ENCODE assay signal across 23 cellular contexts in the genomic region with DNA sequence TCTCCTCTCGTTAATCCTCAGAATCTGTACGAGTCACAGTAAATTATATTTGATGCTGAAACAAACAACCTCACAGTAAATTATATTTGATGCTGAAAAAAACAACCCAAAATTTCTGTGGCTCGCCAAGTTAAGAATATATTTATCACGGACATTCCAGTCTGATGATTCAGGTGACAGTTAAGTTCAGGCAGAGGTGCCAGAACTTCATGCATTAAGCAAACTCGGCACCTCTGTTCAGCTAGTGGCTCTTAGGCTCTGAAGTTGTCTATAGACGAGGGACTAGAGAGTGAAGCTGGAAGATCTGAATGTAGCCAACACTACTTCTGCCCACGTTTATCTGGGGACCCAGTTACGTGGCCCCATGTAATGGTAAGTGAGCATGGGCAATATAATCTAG.
DNase-seq lines count a peak whose midpoint lies in the region; ATAC-seq and TF ChIP-seq lines count a peak whose summit lies in the region.
"Had no signal": no experiment of that assay in that cellular context is flagged by ENCODE, and none has a peak within 500 bp of the region (broad histone marks: within the 10 kb centered on the region; RNA-seq: fewer than 3 reads in every experiment).

No MANE protein-coding gene starts in this region.

- 0 out of 3 replicates have a peak overlapping the region, but pooled peaks have one; percentile 15 for H2BK15ac ChIP-seq in IMR-90 (ENCODE audit: low read depth, low read length)

- no peaks in the 10 kb centered on the region for H3K36me3 Mint-ChIP-seq in activated CD8-positive, alpha-beta T cell treated with anti-CD3 and anti-CD28 coated beads, Interleukin-2, amount 10 ng/mL, durations not matched to agents 7 days and 5 days (ENCODE audit: low read depth)

- no peak overlapping the region for H3K27ac Mint-ChIP-seq in activated CD8-positive, alpha-beta T cell treated with anti-CD3 and anti-CD28 coated beads, Interleukin-2, amount 10 ng/mL, durations not matched to agents 7 days and 5 days
- H3K27ac Mint-ChIP-seq: activated CD4-positive, alpha-beta memory T cell treated with anti-CD3 and anti-CD28 coated beads, Interleukin-2, amount 10 ng/mL, durations not matched to agents 7 days and 5 days had no signal

- H3K4me1 ChIP-seq in IMR-90 (ENCODE audit: control insufficient read depth, insufficient read depth, low read length) (peaks cover 10% of the 10 kb centered on the region), sigmoid colon (no peaks in the 10 kb centered on the region)
- H3K4me1 ChIP-seq: BE2C, thyroid gland had no signal

- DNase-seq in A172 (ENCODE audit: low spot score) (peak; percentile 57), IMR-90 (no peak), amniotic epithelial cell (ENCODE audit: low read depth) (peak; percentile 61), iris pigment epithelial cell (ENCODE audit: low read depth) (peak; percentile 10), sigmoid colon (no peak), NCI-H2081 treated with DMSO at 0.1 percent for 48 hours (lab: John Stamatoyannopoulos, UW) (no peak), SK-N-DZ (ENCODE audit: low spot score) (no peak)
- DNase-seq in activated CD8-positive, alpha-beta T cell treated with anti-CD3 and anti-CD28 coated beads, Interleukin-2, amount 10 ng/mL, durations not matched to agents 7 days and 5 days = no peak
- DNase-seq: 8988T; activated CD4-positive, alpha-beta memory T cell treated with anti-CD3 and anti-CD28 coated beads, Interleukin-2, amount 10 ng/mL, durations not matched to agents 7 days and 5 days; activated effector memory CD4-positive, alpha-beta T cell treated with anti-CD3 and anti-CD28 coated beads, Interleukin-2, amount 50 U/mL, for 16 hours; activated T-cell treated with anti-CD3 and anti-CD28 coated beads for 4 hours; BE2C; caudate nucleus; DMS79; hippocampal formation; NCI-H1417 treated with DMSO at 0.1 percent for 48 hours; NCI-H526; stimulated activated CD4-positive, alpha-beta T cell treated with anti-CD3 and anti-CD28 coated beads, Interleukin-4, amount 100 ng/mL, for 1 hour; stimulated activated naive CD8-positive, alpha-beta T cell treated with anti-CD3 and anti-CD28 coated beads, Interleukin-15, Interleukin-2, amounts not matched to agents 100 U/mL and 50 U/mL, for 24 hours; thyroid gland had no signal

- H3K4me2 ChIP-seq in IMR-90 (ENCODE audit: low read depth, low read length) = no peak overlapping the region

- no peak overlapping the region for H2AK9ac ChIP-seq in IMR-90 (replicated peaks; ENCODE audit: low read depth, low read length, poor library complexity)

- H3K4me3 Mint-ChIP-seq in activated CD8-positive, alpha-beta T cell treated with anti-CD3 and anti-CD28 coated beads, Interleukin-2, amount 10 ng/mL, durations not matched to agents 7 days and 5 days = no peak overlapping the region
- H3K4me3 Mint-ChIP-seq: activated CD4-positive, alpha-beta memory T cell treated with anti-CD3 and anti-CD28 coated beads, Interleukin-2, amount 10 ng/mL, durations not matched to agents 7 days and 5 days had no signal

- H2BK20ac ChIP-seq in IMR-90 (ENCODE audit: low read depth, low read length) = no peak overlapping the region

- H3K56ac ChIP-seq in IMR-90 (ENCODE audit: extremely low read depth, insufficient read depth, low read length) = no peak overlapping the region

- no peak for TF ChIP-seq EP300 in sigmoid colon (IDR thresholded peaks at IDR 0.05)

- no peak overlapping the region for H2BK5ac ChIP-seq in IMR-90 (ENCODE audit: low read depth, low read length, poor library complexity, severe bottlenecking)

- no peaks in the 10 kb centered on the region for H3K9me3 Mint-ChIP-seq in activated CD8-positive, alpha-beta T cell treated with anti-CD3 and anti-CD28 coated beads, Interleukin-2, amount 10 ng/mL, durations not matched to agents 7 days and 5 days (ENCODE audit: insufficient read depth)
- H3K9me3 Mint-ChIP-seq: activated CD4-positive, alpha-beta memory T cell treated with anti-CD3 and anti-CD28 coated beads, Interleukin-2, amount 10 ng/mL, durations not matched to agents 7 days and 5 days had no signal

- H2BK120ac ChIP-seq in IMR-90 (ENCODE audit: low read depth, low read length) = no peak overlapping the region

- TF ChIP-seq CTCF in IMR-90 (conservative IDR thresholded peaks at IDR 0.05; ENCODE audit: low read depth, low read length) = no peak
- TF ChIP-seq CTCF in sigmoid colon (IDR thresholded peaks at IDR 0.05) = no peak

- no peaks in the 10 kb centered on the region for H3K9me3 ChIP-seq in IMR-90 (ENCODE audit: control insufficient read depth, insufficient read depth, low read length)
- no peaks in the 10 kb centered on the region for H3K9me3 ChIP-seq in sigmoid colon
- H3K9me3 ChIP-seq: BE2C, thyroid gland had no signal

- H3K27me3 ChIP-seq in IMR-90 (ENCODE audit: control insufficient read depth, insufficient read depth, low read length) (no peaks in the 10 kb centered on the region), sigmoid colon (no peaks in the 10 kb centered on the region)
- H3K27me3 ChIP-seq: BE2C, thyroid gland had no signal

- WGBS in IMR-90 (ENCODE audit: extremely low coverage in 2 of 2, insufficient read length in 1 of 2), 2 experiments = 72% methylated on average over 4 of the region's 8 CpGs; no CpG with 5 or more reads in 1 of the 2 experiments
- WGBS in sigmoid colon, 2 donors = 88 to 89% methylated on average over 8 of the region's 8 CpGs

- no peaks in the 10 kb centered on the region for H3K79me1 ChIP-seq in IMR-90 (ENCODE audit: low read depth in 1 of 2, low read length in 2 of 2)

- CTCF ChIA-PET in IMR-90 (lab: Yijun Ruan, JAX) = no interaction called here
- CTCF ChIA-PET in activated CD8-positive, alpha-beta T cell treated with anti-CD3 and anti-CD28 coated beads, Interleukin-2, amount 10 ng/mL, durations not matched to agents 7 days and 5 days (lab: Charles Lee) = no interaction called here

- H4K20me1 ChIP-seq in IMR-90 (ENCODE audit: insufficient read depth, low read length) = no peaks in the 10 kb centered on the region

- no peak overlapping the region for H3K14ac ChIP-seq in IMR-90 (replicated peaks; ENCODE audit: low read depth, low read length)

- no peak overlapping the region; the same call in 1 of the 2 replicates for H3K4ac ChIP-seq in IMR-90 (ENCODE audit: low read depth, low read length)

- H3K4me3 ChIP-seq in IMR-90 (ENCODE audit: insufficient read depth, low read depth, low read length) (no peak overlapping the region), sigmoid colon (no peak overlapping the region)
- H3K4me3 ChIP-seq: thyroid gland had no signal

- no peak for TF ChIP-seq POLR2A in IMR-90 (IDR thresholded peaks at IDR 0.05; ENCODE audit: low read depth, low read length)
- TF ChIP-seq POLR2A in sigmoid colon (IDR thresholded peaks at IDR 0.05) = no peak

- POLR2A ChIA-PET in IMR-90 (lab: Charles Lee; ENCODE audit: unreplicated experiment) = interaction anchor here (0.6 kb wide), 1 partner anchor 14 kb away, joined by 3 read pairs; no protein-coding TSS in a partner anchor
- POLR2A ChIA-PET in activated CD8-positive, alpha-beta T cell treated with anti-CD3 and anti-CD28 coated beads, Interleukin-2, amount 10 ng/mL, durations not matched to agents 7 days and 5 days (lab: Charles Lee) = no interaction called here

- H4K8ac ChIP-seq in IMR-90 (ENCODE audit: low read depth in 2 of 2, low read length in 2 of 2) = no peak overlapping the region

- H3K23ac ChIP-seq in IMR-90 (ENCODE audit: low read depth, low read length) = no peak overlapping the region

- H3K9ac ChIP-seq in IMR-90 (ENCODE audit: low read depth, low read length) = no peak overlapping the region

- in situ Hi-C loops in IMR-90 (cut with MboI; ENCODE audit: low sequenced_read_pairs) = loop anchor here (25.0 kb wide), 2 partner anchors 462 to 1713 kb away; no protein-coding TSS in a partner anchor

- ATAC-seq in IMR-90 (ENCODE audit: low read depth) = no peak
- no peak for ATAC-seq in activated CD8-positive, alpha-beta T cell treated with anti-CD3 and anti-CD28 coated beads, Interleukin-2, amount 10 ng/mL, durations not matched to agents 7 days and 5 days
- ATAC-seq: activated CD4-positive, CD25-positive, alpha-beta regulatory T cell treated with anti-CD3 and anti-CD28 coated beads, Interleukin-2, amount 50 U/mL, for 24 hours; HepG2; stimulated activated naive CD8-positive, alpha-beta T cell treated with anti-CD3 and anti-CD28 coated beads, Interleukin-15, Interleukin-2, amounts not matched to agents 100 U/mL and 50 U/mL, for 24 hours had no signal

- H3K27me3 Mint-ChIP-seq in activated CD8-positive, alpha-beta T cell treated with anti-CD3 and anti-CD28 coated beads, Interleukin-2, amount 10 ng/mL, durations not matched to agents 7 days and 5 days (ENCODE audit: low read depth) = no peaks in the 10 kb centered on the region
- H3K27me3 Mint-ChIP-seq: activated CD4-positive, alpha-beta memory T cell treated with anti-CD3 and anti-CD28 coated beads, Interleukin-2, amount 10 ng/mL, durations not matched to agents 7 days and 5 days had no signal

- H2AK5ac ChIP-seq in IMR-90 (ENCODE audit: low read depth, low read length) = 0 out of 2 replicates have a peak overlapping the region, but pooled peaks have one; percentile 31

- TF ChIP-seq RAD21 in IMR-90 (IDR thresholded peaks at IDR 0.05; ENCODE audit: low read length) = no peak

- peak overlapping the region; percentile 64; the same call in 1 of the 2 replicates for H3K18ac ChIP-seq in IMR-90 (ENCODE audit: low read depth, low read length)

- H3K27ac ChIP-seq in IMR-90 (ENCODE audit: insufficient read depth, low read length) (no peak overlapping the region; the same call in 1 of the 2 replicates), sigmoid colon (no peak overlapping the region)
- H3K27ac ChIP-seq: thyroid gland had no signal

- dilution Hi-C loops in IMR-90 (cut with HindIII; ENCODE audit: low sequenced_read_pairs, unreplicated experiment) = no loop called here

- no peaks in the 10 kb centered on the region for H3K9me1 ChIP-seq in IMR-90 (ENCODE audit: insufficient read depth, low read length)

- H3K36me3 ChIP-seq in IMR-90 (ENCODE audit: control insufficient read depth, insufficient read depth, low read length) (no peaks in the 10 kb centered on the region), sigmoid colon (no peaks in the 10 kb centered on the region)
- H3K36me3 ChIP-seq: BE2C, thyroid gland had no signal

- H4K91ac ChIP-seq in IMR-90 (ENCODE audit: insufficient read depth, low read depth, low read length) = no peak overlapping the region

- H2AFZ ChIP-seq in IMR-90 (replicated peaks; ENCODE audit: low read length, poor library complexity) = no peak overlapping the region

- no peaks in the 10 kb centered on the region for H3K4me1 Mint-ChIP-seq in activated CD8-positive, alpha-beta T cell treated with anti-CD3 and anti-CD28 coated beads, Interleukin-2, amount 10 ng/mL, durations not matched to agents 7 days and 5 days (ENCODE audit: low read depth)
- H3K4me1 Mint-ChIP-seq: activated CD4-positive, alpha-beta memory T cell treated with anti-CD3 and anti-CD28 coated beads, Interleukin-2, amount 10 ng/mL, durations not matched to agents 7 days and 5 days had no signal

- intact Hi-C loops in IMR-90 (cut with micrococcal nuclease) (no loop called here), sigmoid colon (cut with DNase I) (no loop called here)

- no TSS peak for BruUV-seq in IMR-90 (replicated peaks; lab: Mats Ljungman, UMichigan)

- no peak overlapping the region for H4K5ac ChIP-seq in IMR-90 (ENCODE audit: low read depth, low read length)

TF ChIP-seq in IMR-90, 13 proteins besides CTCF, POLR2A, EP300 and RAD21 (continues in another document):
- no peak for TF ChIP-seq CEBPB (IDR thresholded peaks at IDR 0.05; ENCODE audit: low read depth, low read length)

Comparison
In these comparisons a context has a peak if more than half of its experiments do, and no peak if none do; other contexts are left out.
1. DNase-seq: peak in A172 (single experiment), amniotic epithelial cell (single experiment) and iris pigment epithelial cell (single experiment); none in IMR-90 (single experiment), sigmoid colon (single experiment), NCI-H2081 treated with DMSO at 0.1 percent for 48 hours (single experiment), activated CD8-positive, alpha-beta T cell treated with anti-CD3 and anti-CD28 coated beads, Interleukin-2, amount 10 ng/mL, durations not matched to agents 7 days and 5 days (single experiment) and SK-N-DZ (single experiment).